Comparison of ENCODE assay signal across 9 cellular contexts in genomic region chr6:116444092-116444491, GRCh38. TPM values are rescaled to one million over a fixed set of nuclear protein-coding genes. Genes with fewer than 3 reads are reported as not detected.
A peak's percentile ranks its signal among the peaks of the same experiment; 100 is the strongest.
DNase-seq lines count a peak whose midpoint lies in the region; ATAC-seq, FAIRE-seq and TF ChIP-seq lines count a peak whose summit lies in the region.
"Had no signal": no experiment of that assay in that cellular context is flagged by ENCODE, and none has a peak within 500 bp of the region (broad histone marks: within the 10 kb centered on the region; RNA-seq: fewer than 3 reads in every experiment).

No MANE protein-coding gene starts in this region.

- no peaks in the 10 kb centered on the region for H3K36me3 ChIP-seq in A673 (ENCODE audit: insufficient read depth, low read length, poor library complexity, severe bottlenecking)
- H3K36me3 ChIP-seq in PC-9 (ENCODE audit: low read depth) = no peaks in the 10 kb centered on the region
- H3K36me3 ChIP-seq in pancreas = no peaks in the 10 kb centered on the region

- H3K9me3 ChIP-seq in A673 (ENCODE audit: low read depth, low read length, poor library complexity, severe bottlenecking) (no peaks in the 10 kb centered on the region), PC-9 (ENCODE audit: insufficient read depth, low read depth) (no peaks in the 10 kb centered on the region), pancreas (no peaks in the 10 kb centered on the region)

- DNase-seq in A673 (ENCODE audit: low spot score) = peak; percentile 48
- no peak for DNase-seq in PC-9
- peak; percentile 59 for DNase-seq in epithelial cell of esophagus (ENCODE audit: low read depth)
- DNase-seq in pancreas = no peak
- no peak for DNase-seq in putamen (ENCODE audit: low spot score)

- 0 out of 2 replicates have a peak, but pooled peaks cover 11% of the 10 kb centered on the region for H3F3A ChIP-seq in PC-9 (ENCODE audit: insufficient read depth, low read depth)

- no peaks in the 10 kb centered on the region for H3K79me2 ChIP-seq in PC-9 (ENCODE audit: low read depth)

- POLR2A ChIA-PET in A673 (lab: Charles Lee; ENCODE audit: low non-redundant PET) = no interaction called here
- POLR2A ChIA-PET in PC-9 (lab: Charles Lee; ENCODE audit: unreplicated experiment) = no interaction called here

- 9 to 13% methylated on average over 3 of the region's 3 CpGs for WGBS in pancreas, 2 donors

- H3K4me3 ChIP-seq in A673 (ENCODE audit: low read depth, low read length, poor library complexity, severe bottlenecking) (no peak overlapping the region), PC-9 (no peak overlapping the region), epithelial cell of esophagus (ENCODE audit: low read length) (no peak overlapping the region), pancreas (no peak overlapping the region)

- peak; percentile 69 for ATAC-seq in HG02938 (IDR thresholded peaks at IDR 0.05; ENCODE audit: unreplicated experiment)
- peak in 3 of 4 donors; percentile 61 to 74 (median 73) for ATAC-seq in pancreas
- no peak for ATAC-seq in GM19328 (IDR thresholded peaks at IDR 0.05; ENCODE audit: unreplicated experiment)

- CTCF ChIA-PET in A673 (lab: Charles Lee) (no interaction called here), PC-9 (lab: Charles Lee) (no interaction called here)

- TF ChIP-seq CTCF in A673 (conservative IDR thresholded peaks at IDR 0.05; ENCODE audit: low read depth, low read length) (peak; percentile 66), GM12872 (IDR thresholded peaks at IDR 0.05; ENCODE audit: insufficient read depth, low read depth, low read length) (peak; percentile 58; the same call in 2 of the 3 replicates), PC-9 (conservative IDR thresholded peaks at IDR 0.05) (peak; percentile 77), epithelial cell of esophagus (IDR thresholded peaks at IDR 0.05; ENCODE audit: insufficient read depth, low read depth, low read length, missing control alignments) (peak; percentile 62), pancreas (IDR thresholded peaks at IDR 0.05) (peak in 2 of 4 donors; percentile 15 to 26)

- H3K27me3 ChIP-seq in A673 (replicated peaks; ENCODE audit: insufficient read depth, low read depth, low read length, poor library complexity) = no peaks in the 10 kb centered on the region
- no peaks in the 10 kb centered on the region for H3K27me3 ChIP-seq in PC-9 (ENCODE audit: insufficient read depth, low read depth)
- no peaks in the 10 kb centered on the region for H3K27me3 ChIP-seq in pancreas

- H3K9me2 ChIP-seq in PC-9 (ENCODE audit: insufficient read depth) = no peaks in the 10 kb centered on the region

- no peak for FAIRE-seq in pancreas (lab: Jason Lieb, UNC)

- H3K4me1 ChIP-seq in A673 (ENCODE audit: insufficient read depth, low read length, poor library complexity, severe bottlenecking) (peaks cover 7% of the 10 kb centered on the region), PC-9 (replicated peaks; ENCODE audit: insufficient read depth) (peaks cover 26% of the 10 kb centered on the region), pancreas (peaks cover 0 to 3% (median 0%) of the 10 kb centered on the region in 3 donors)

- H3K27ac ChIP-seq in A673 (ENCODE audit: low read depth, low read length, poor library complexity, severe bottlenecking) = no peak overlapping the region
- H3K27ac ChIP-seq in PC-9 = no peak overlapping the region
- H3K27ac ChIP-seq in pancreas = no peak overlapping the region
- H3K27ac ChIP-seq: epithelial cell of prostate had no signal

- BruUV-seq in A673 (replicated peaks; lab: Mats Ljungman, UMichigan) = no TSS peak
- BruUV-seq in PC-9 (replicated peaks; lab: Mats Ljungman, UMichigan) = no TSS peak

- no peak overlapping the region for H2AFZ ChIP-seq in PC-9

- no peaks in the 10 kb centered on the region for H4K20me1 ChIP-seq in PC-9 (ENCODE audit: insufficient read depth)

- intact Hi-C loops in A673 (cut with micrococcal nuclease; ENCODE audit: unreplicated experiment) (loop anchor here (1.0 kb wide), 1 partner anchor 88 kb away; no protein-coding TSS in a partner anchor), PC-9 (cut with micrococcal nuclease; ENCODE audit: unreplicated experiment) (loop anchor here (1.0 kb wide), 1 partner anchor 162 kb away; no protein-coding TSS in a partner anchor), pancreas (cut with DNase I) (no loop called here)

- no peak overlapping the region for H3K4me2 ChIP-seq in PC-9

RNA-seq across cellular contexts. Expression of gene CALHM6, which starts 17.1 kb away (rescaled TPM):
- total RNA-seq in A673 (2021) (not detected in 2 replicates), PC-9 (2021) (not detected in 2 replicates), pancreas (1 to 10 TPM in 2 of 6 donors, under 1 TPM in 3, not detected in 1; 0.44 to 4.2 (median 0.98) TPM)
- 1 to 10 TPM; 1.3 to 1.4 TPM for polyA plus RNA-seq in pancreas

Comparison
In these comparisons a context has a peak if more than half of its experiments do, and no peak if none do; other contexts are left out.
1. DNase-seq: peak in A673 (single experiment) and epithelial cell of esophagus (single experiment); none in PC-9 (0 of 2), pancreas (0 of 6) and putamen (single experiment).
2. intact Hi-C loops: an anchor here in A673 (1.0 kb wide) and PC-9 (1.0 kb wide); none called in pancreas.